8 cellular contexts compared by ENCODE assay signal in genomic region chr3:136197159-136197715, GRCh38. TPM values are rescaled to one million over a fixed set of nuclear protein-coding genes. Genes with fewer than 3 reads are reported as not detected.
DNase-seq lines count a peak whose midpoint lies in the region; ATAC-seq, FAIRE-seq and TF ChIP-seq lines count a peak whose summit lies in the region.

No MANE protein-coding gene starts in this region.

- 4% methylated on average over 12 of the region's 13 CpGs for WGBS in K562 (ENCODE audit: insufficient coverage, low coverage, missing lambda C conversion rate)
- WGBS in urinary bladder = 14% methylated on average over 13 of the region's 13 CpGs

- BruUV-seq in Caco-2 (replicated peaks; lab: Mats Ljungman, UMichigan) (TSS peak; percentile 63), K562 (replicated peaks; lab: Mats Ljungman, UMichigan) (TSS peak; percentile 86)

- H3K27me3 ChIP-seq in Caco-2 (replicated peaks; ENCODE audit: control insufficient read depth, insufficient read depth, low read length) (no peaks in the 10 kb centered on the region), MM.1S (replicated peaks; ENCODE audit: insufficient read depth, low read length) (no peaks in the 10 kb centered on the region), K562 (ENCODE audit: control insufficient read depth in 2 of 2, insufficient read depth in 2 of 2, low read length in 2 of 2) (no peaks in the 10 kb centered on the region), lower lobe of right lung (ENCODE audit: low read depth) (no peaks in the 10 kb centered on the region)

- POLR2A ChIA-PET in Caco-2 (lab: Charles Lee) = interaction anchor here (0.6 to 2.3 kb wide), 8 partner anchors 11 to 1444 kb away, joined by 3 to 17 read pairs (median 3); partner anchors contain the start of gene PCCB
- POLR2A ChIA-PET in K562 (lab: Yijun Ruan, JAX) = interaction anchor here (0.8 to 3.8 kb wide), 11 partner anchors 10 to 555 kb away, joined by 3 to 21 read pairs (median 4); partner anchors contain the start of gene STAG1

- no peaks in the 10 kb centered on the region for H3K4me1 Mint-ChIP-seq in Caco-2 (ENCODE audit: low read depth, unreplicated experiment)

- no peak for TF ChIP-seq POLR2A in K562 (conservative IDR thresholded peaks at IDR 0.05)

- H3K9me1 ChIP-seq in K562 (ENCODE audit: control insufficient read depth, insufficient read depth, low read length) = no peaks in the 10 kb centered on the region

- TF ChIP-seq CTCF in Caco-2 (IDR thresholded peaks at IDR 0.05; ENCODE audit: insufficient read depth in 1 of 2, low read depth in 1 of 2, low read length in 1 of 2, severe bottlenecking in 1 of 2, unreplicated experiment in 1 of 2) = no peak
- no peak for TF ChIP-seq CTCF in MM.1S (IDR thresholded peaks at IDR 0.05; ENCODE audit: low read length)
- no peak for TF ChIP-seq CTCF in K562 (IDR thresholded peaks at IDR 0.05 in 2 of 3, conservative IDR thresholded peaks at IDR 0.05 in 1 of 3; ENCODE audit: insufficient read depth in 2 of 3, low read depth in 1 of 3, low read length in 3 of 3)
- TF ChIP-seq CTCF in lower lobe of right lung (IDR thresholded peaks at IDR 0.05) = no peak

- H3K27ac ChIP-seq in MM.1S (ENCODE audit: low read length) (peak overlapping the region; percentile 98), K562 (ENCODE audit: extremely low read depth, low read depth, low read length) (peak overlapping the region; percentile 99), lower lobe of right lung (peak overlapping the region; percentile 100), urinary bladder (ENCODE audit: low read depth) (peak overlapping the region; percentile 94)

- intact Hi-C loops in Caco-2 (cut with micrococcal nuclease; ENCODE audit: unreplicated experiment) (loop anchor here (2.0 to 10.0 kb wide), 2 partner anchors 118 to 148 kb away; no protein-coding TSS in a partner anchor), K562 (cut with micrococcal nuclease) (loop anchor here (2.0 to 5.0 kb wide), 2 partner anchors 54 to 120 kb away; partner anchors contain the start of gene PCCB), lower lobe of right lung (cut with DNase I) (no loop called here)

- H3K4me3 Mint-ChIP-seq in Caco-2 (ENCODE audit: unreplicated experiment) = peak overlapping the region; percentile 86

- no peak for FAIRE-seq in K562 (lab: Jason Lieb, UNC)

- H3K9me3 Mint-ChIP-seq in Caco-2 (ENCODE audit: unreplicated experiment) = no peaks in the 10 kb centered on the region

- peak overlapping the region; percentile 75 for H3K4me3 ChIP-seq in Caco-2 (ENCODE audit: low read depth, low read length)
- H3K4me3 ChIP-seq in MM.1S (ENCODE audit: low read length) = peak overlapping the region; percentile 76
- peak overlapping the region; percentile 76 for H3K4me3 ChIP-seq in K562
- peak overlapping the region; percentile 84 for H3K4me3 ChIP-seq in lower lobe of right lung
- peak overlapping the region; percentile 65 for H3K4me3 ChIP-seq in urinary bladder (ENCODE audit: low read depth, low read length)

- peaks cover 40% of the 10 kb centered on the region for H3K36me3 Mint-ChIP-seq in Caco-2 (ENCODE audit: insufficient read depth, unreplicated experiment)

- H4K20me1 ChIP-seq in MM.1S (ENCODE audit: insufficient read depth, low read length) (peaks cover 23% of the 10 kb centered on the region), K562 (replicated peaks; ENCODE audit: control insufficient read depth, insufficient read depth, low read length) (peaks cover 29% of the 10 kb centered on the region)

- no peaks in the 10 kb centered on the region for H3K36me3 ChIP-seq in Caco-2 (ENCODE audit: control insufficient read depth, insufficient read depth, low read length)
- H3K36me3 ChIP-seq in MM.1S (replicated peaks; ENCODE audit: insufficient read depth, low read length) = no peaks in the 10 kb centered on the region
- peaks cover 6% of the 10 kb centered on the region; the same call in 2 of the 3 replicates for H3K36me3 ChIP-seq in K562 (ENCODE audit: control insufficient read depth, insufficient read depth, low read length)
- no peaks in the 10 kb centered on the region for H3K36me3 ChIP-seq in lower lobe of right lung
- H3K36me3 ChIP-seq in urinary bladder (ENCODE audit: insufficient read depth) = no peaks in the 10 kb centered on the region

- TF ChIP-seq RAD21 in K562 (CRISPR knock-in tag; conservative IDR thresholded peaks at IDR 0.05 in 1 of 2, IDR thresholded peaks at IDR 0.05 in 1 of 2) = no peak

- H3K4me2 ChIP-seq in MM.1S (ENCODE audit: low read depth, low read length) = peak overlapping the region; percentile 96
- H3K4me2 ChIP-seq in K562 (ENCODE audit: insufficient read depth, low read length) = peak overlapping the region; percentile 87

- no peaks in the 10 kb centered on the region for H3K27me3 Mint-ChIP-seq in Caco-2 (ENCODE audit: insufficient read depth, unreplicated experiment)

- H3K4me1 ChIP-seq in Caco-2 (peaks cover 12% of the 10 kb centered on the region; the same call in 1 of the 2 replicates), MM.1S (ENCODE audit: low read length) (peaks cover 6% of the 10 kb centered on the region), K562 (replicated peaks in 1 of 2; ENCODE audit: control insufficient read depth in 2 of 2, insufficient read depth in 2 of 2, low read length in 2 of 2) (peaks cover 3 to 12% of the 10 kb centered on the region in 2 experiments; a peak in 4 of 5 replicates), lower lobe of right lung (peaks cover 22% of the 10 kb centered on the region), urinary bladder (ENCODE audit: insufficient read depth) (no peaks in the 10 kb centered on the region)

- CTCF ChIA-PET in Caco-2 (lab: Charles Lee) = interaction anchor here (0.6 to 1.9 kb wide), 6 partner anchors 10 to 357 kb away, joined by 3 to 14 read pairs (median 4); partner anchors contain the start of gene PCCB
- CTCF ChIA-PET in K562 (lab: Yijun Ruan, JAX; ENCODE audit: low intra/inter-chr PET ratio) = no interaction called here

- peak overlapping the region; percentile 98 for H3K27ac Mint-ChIP-seq in Caco-2 (ENCODE audit: unreplicated experiment)

- H3K9ac ChIP-seq in MM.1S (ENCODE audit: low read length) = peak overlapping the region; percentile 96
- peak overlapping the region; percentile 89 to 98 for H3K9ac ChIP-seq in K562 (ENCODE audit: insufficient read depth in 1 of 2, low read depth in 2 of 2, low read length in 2 of 2)

- in situ Hi-C loops in K562 (cut with MboI) = no loop called here

- H2AFZ ChIP-seq in MM.1S (ENCODE audit: low read length) = peak overlapping the region; percentile 92
- H2AFZ ChIP-seq in K562 (ENCODE audit: low read depth, low read length) = peak overlapping the region; percentile 95

- H3K9me2 ChIP-seq in MM.1S (replicated peaks; ENCODE audit: insufficient read depth, low read length) = no peaks in the 10 kb centered on the region

- H3F3A ChIP-seq in MM.1S (ENCODE audit: insufficient read depth, low read length) = peaks cover 56% of the 10 kb centered on the region

- no peak for ATAC-seq in K562
- no peak for ATAC-seq in lower lobe of right lung
- ATAC-seq in GM18511 (IDR thresholded peaks at IDR 0.05; ENCODE audit: unreplicated experiment) = no peak

- H3K79me2 ChIP-seq in MM.1S (ENCODE audit: low read length) = peaks cover 42% of the 10 kb centered on the region
- peaks cover 46% of the 10 kb centered on the region for H3K79me2 ChIP-seq in K562 (ENCODE audit: control insufficient read depth, insufficient read depth, low read length)

- H3K9me3 ChIP-seq in Caco-2 = no peaks in the 10 kb centered on the region
- H3K9me3 ChIP-seq in MM.1S (replicated peaks; ENCODE audit: insufficient read depth, low read length) = no peaks in the 10 kb centered on the region
- no peaks in the 10 kb centered on the region for H3K9me3 ChIP-seq in K562 (replicated peaks; ENCODE audit: control insufficient read depth, insufficient read depth, low read depth, low read length)
- H3K9me3 ChIP-seq in lower lobe of right lung = no peaks in the 10 kb centered on the region

- no peak for DNase-seq in Caco-2
- peak; percentile 32 for DNase-seq in MM.1S
- no peak for DNase-seq in K562 (ENCODE audit: extremely low read depth in 1 of 4, low spot score in 3 of 4)
- DNase-seq in lower lobe of right lung = no peak
- DNase-seq in T-helper 9 cell = no peak
- no peak for DNase-seq in activated effector memory CD4-positive, alpha-beta T cell treated with anti-CD3 and anti-CD28 coated beads, Interleukin-2, amount 50 U/mL, for 16 hours

- TF ChIP-seq EP300 in K562 (IDR thresholded peaks at IDR 0.05; ENCODE audit: low read length) = no peak

RNA-seq across cellular contexts. Expression of gene MSL2, which starts 1.1 kb away (rescaled TPM):
- total RNA-seq in Caco-2 (2022) (28.0 and 28.5 TPM in 2 replicates), K562 (2014; rRNA removed) (5.9 and 6.0 TPM in 2 replicates), K562 (2014; rRNA removed; fragmentation: Illumina TruSeq; extraction: Trizol) (11.3 and 11.6 TPM in 2 replicates), K562 (2015; rRNA removed; fragmentation: Illumina TruSeq; extraction: Trizol) (11.1 and 12.6 TPM in 2 replicates), K562 (2021) (19.9 TPM in 2 replicates), lower lobe of right lung (36.9 TPM), urinary bladder (38.1 TPM)
- total RNA-seq in K562 (2011; cell fraction: chromatin; rRNA removed; ENCODE audit: low replicate concordance) = 13.8 and 29.6 TPM in 2 replicates
- total RNA-seq in K562 (2011; cell fraction: nucleolus; rRNA removed) = 8.7 and 10.1 TPM in 2 replicates
- total RNA-seq in K562 (2011; cell fraction: nucleoplasm; rRNA removed) = 15.4 and 17.9 TPM in 2 replicates
- polyA plus RNA-seq in K562 (2011; rRNA removed) (8.3 and 9.1 TPM in 2 replicates), K562 (2014; fragmentation: Illumina TruSeq; extraction: Trizol) (13.5 and 14.1 TPM in 2 replicates), K562 (2014; fragmentation: Nextera tagmentation; extraction: Ambion mirVana) (1 to 10 TPM; 1.9 to 2.2 TPM), K562 (2014; rRNA removed) (6.1 and 6.5 TPM in 2 replicates), urinary bladder (11.2 TPM)
- 2.5 and 6.9 TPM in 2 replicates for polyA plus RNA-seq in K562 (2011; cell fraction: cytosol; rRNA removed)
- 5.2 and 5.8 TPM in 2 replicates for polyA plus RNA-seq in K562 (2011; cell fraction: nucleus; rRNA removed)
- 10.3 and 11.0 TPM in 2 replicates for polyA plus RNA-seq in K562 (2012)
- 31.5 and 33.7 TPM in 2 replicates for polyA minus RNA-seq in K562 (2011; rRNA and poly(A)+ RNA removed)
- 8.0 and 12.7 TPM in 2 replicates for polyA minus RNA-seq in K562 (2011; cell fraction: cytosol; rRNA and poly(A)+ RNA removed)
- 6.3 and 11.6 TPM in 2 replicates for polyA minus RNA-seq in K562 (2011; cell fraction: nucleus; rRNA and poly(A)+ RNA removed)

RNA-seq across cellular contexts. Expression of gene PCCB, which starts 52.9 kb away (rescaled TPM):
- total RNA-seq in Caco-2 (2022) (39.7 and 45.5 TPM in 2 replicates), K562 (2014; rRNA removed) (98.2 and 105 TPM in 2 replicates), K562 (2014; rRNA removed; fragmentation: Illumina TruSeq; extraction: Trizol) (120 and 136 TPM in 2 replicates), K562 (2015; rRNA removed; fragmentation: Illumina TruSeq; extraction: Trizol) (88.0 and 90.8 TPM in 2 replicates), K562 (2021) (92.8 and 94.6 TPM in 2 replicates), lower lobe of right lung (28.8 TPM), urinary bladder (29.7 TPM)
- 65.7 and 80.5 TPM in 2 replicates for total RNA-seq in K562 (2011; cell fraction: chromatin; rRNA removed; ENCODE audit: low replicate concordance)
- 36.9 and 41.6 TPM in 2 replicates for total RNA-seq in K562 (2011; cell fraction: nucleolus; rRNA removed)
- 39.4 and 45.8 TPM in 2 replicates for total RNA-seq in K562 (2011; cell fraction: nucleoplasm; rRNA removed)
- polyA plus RNA-seq in K562 (2011; rRNA removed) (173 and 174 TPM in 2 replicates), K562 (2014; fragmentation: Illumina TruSeq; extraction: Trizol) (113 and 117 TPM in 2 replicates), K562 (2014; fragmentation: Nextera tagmentation; extraction: Ambion mirVana) (10 to 100 TPM; 69.5 to 83.7 TPM), K562 (2014; rRNA removed) (79.9 and 105 TPM in 2 replicates), urinary bladder (31.2 TPM)
- 132 and 185 TPM in 2 replicates for polyA plus RNA-seq in K562 (2011; cell fraction: cytosol; rRNA removed)
- polyA plus RNA-seq in K562 (2011; cell fraction: nucleus; rRNA removed) = 52.5 and 74.8 TPM in 2 replicates
- polyA plus RNA-seq in K562 (2012) = 75.6 and 83.6 TPM in 2 replicates
- polyA minus RNA-seq in K562 (2011; rRNA and poly(A)+ RNA removed) = 212 and 254 TPM in 2 replicates
- 70.0 and 106 TPM in 2 replicates for polyA minus RNA-seq in K562 (2011; cell fraction: cytosol; rRNA and poly(A)+ RNA removed)
- 18.0 and 38.0 TPM in 2 replicates for polyA minus RNA-seq in K562 (2011; cell fraction: nucleus; rRNA and poly(A)+ RNA removed)
